23 cellular contexts compared by ENCODE assay signal in genomic region chr16:83862661-83863060, GRCh38. TPM values are rescaled to one million over a fixed set of nuclear protein-coding genes. Genes with fewer than 3 reads are reported as not detected.
DNase-seq lines count a peak whose midpoint lies in the region; ATAC-seq, FAIRE-seq and TF ChIP-seq lines count a peak whose summit lies in the region.
"Had no signal": no experiment of that assay in that cellular context is flagged by ENCODE, and none has a peak within 500 bp of the region (broad histone marks: within the 10 kb centered on the region; RNA-seq: fewer than 3 reads in every experiment).

No MANE protein-coding gene starts in this region.

- no peak overlapping the region for H3K14ac ChIP-seq in IMR-90 (replicated peaks; ENCODE audit: low read depth, low read length)

- H2AK5ac ChIP-seq in IMR-90 (ENCODE audit: low read depth, low read length), result no peak overlapping the region

- dilution Hi-C loops in IMR-90 (cut with HindIII; ENCODE audit: low sequenced_read_pairs, unreplicated experiment), result no loop called here

- no peaks in the 10 kb centered on the region for H3K79me1 ChIP-seq in IMR-90 (ENCODE audit: low read depth in 1 of 2, low read length in 2 of 2)

- intact Hi-C loops in IMR-90 (cut with micrococcal nuclease), result no loop called here

- no peak overlapping the region for H4K5ac ChIP-seq in IMR-90 (ENCODE audit: low read depth, low read length)

- no peak for TF ChIP-seq EP300 in A549 (IDR thresholded peaks at IDR 0.05)

- CTCF ChIA-PET in A549 (lab: Yijun Ruan, JAX), result interaction anchor here (1.0 to 1.6 kb wide), 3 partner anchors 23 to 37 kb away, joined by 4 read pairs; no protein-coding TSS in a partner anchor
- CTCF ChIA-PET in IMR-90 (lab: Yijun Ruan, JAX), result no interaction called here

- H3K9ac ChIP-seq in IMR-90 (ENCODE audit: low read depth, low read length) (no peak overlapping the region), endodermal cell (ENCODE audit: extremely low read depth, low read length, poor library complexity, severe bottlenecking) (no peak overlapping the region)
- H3K9ac ChIP-seq: BLaER1 treated with 17β-estradiol and CSF1 and Interleukin-3, amounts not matched to agents 10 nM and 100 nM had no signal

- POLR2A ChIA-PET in A549 (lab: Yijun Ruan, JAX) (no interaction called here), IMR-90 (lab: Charles Lee; ENCODE audit: unreplicated experiment) (no interaction called here)

- no peak overlapping the region for H4K8ac ChIP-seq in IMR-90 (ENCODE audit: low read depth in 2 of 2, low read length in 2 of 2)

- H3K9me3 ChIP-seq in A549 (peaks cover 7% of the 10 kb centered on the region; the same call in 1 of the 3 replicates), IMR-90 (ENCODE audit: control insufficient read depth, insufficient read depth, low read length) (no peaks in the 10 kb centered on the region), endodermal cell (ENCODE audit: control insufficient read depth, low read length) (peaks cover 21% of the 10 kb centered on the region)

- no peaks in the 10 kb centered on the region for H3K4me1 ChIP-seq in A549
- H3K4me1 ChIP-seq in IMR-90 (ENCODE audit: control insufficient read depth, insufficient read depth, low read length), result no peaks in the 10 kb centered on the region
- no peaks in the 10 kb centered on the region for H3K4me1 ChIP-seq in endodermal cell (ENCODE audit: control insufficient read depth, insufficient read depth, low read length)
- H3K4me1 ChIP-seq: Caco-2 had no signal

- FAIRE-seq in A549 (lab: Jason Lieb, UNC) (no peak), bronchial epithelial cell (lab: Jason Lieb, UNC) (peak; percentile 13)
- FAIRE-seq: A204.1, D721Med, G401.6, GM12891, GM19239 had no signal

- H3K4me3 Mint-ChIP-seq in endodermal cell, result no peak overlapping the region
- H3K4me3 Mint-ChIP-seq: B cell; CD4-positive, alpha-beta T cell; CD8-positive, alpha-beta T cell had no signal

- H2AFZ ChIP-seq in IMR-90 (replicated peaks; ENCODE audit: low read length, poor library complexity), result no peak overlapping the region

- H2BK15ac ChIP-seq in IMR-90 (ENCODE audit: low read depth, low read length), result no peak overlapping the region

- H3K36me3 ChIP-seq in IMR-90 (ENCODE audit: control insufficient read depth, insufficient read depth, low read length) (no peaks in the 10 kb centered on the region), bronchial epithelial cell (ENCODE audit: control insufficient read depth, insufficient read depth, low read length) (no peaks in the 10 kb centered on the region), endodermal cell (ENCODE audit: control insufficient read depth, insufficient read depth, low read length) (no peaks in the 10 kb centered on the region)
- H3K36me3 ChIP-seq: BLaER1 treated with 17β-estradiol and CSF1 and Interleukin-3, amounts not matched to agents 10 nM and 100 nM had no signal

- TF ChIP-seq POLR2A in A549 (IDR thresholded peaks at IDR 0.05; ENCODE audit: low read length), result no peak
- TF ChIP-seq POLR2A in IMR-90 (IDR thresholded peaks at IDR 0.05; ENCODE audit: low read depth, low read length), result no peak

- no peak for TF ChIP-seq CTCF in A549 (IDR thresholded peaks at IDR 0.05)
- no peak for TF ChIP-seq CTCF in IMR-90 (conservative IDR thresholded peaks at IDR 0.05; ENCODE audit: low read depth, low read length)
- TF ChIP-seq CTCF in bronchial epithelial cell (IDR thresholded peaks at IDR 0.05; ENCODE audit: insufficient read depth, low read length, severe bottlenecking), result no peak
- no peak for TF ChIP-seq CTCF in endodermal cell (conservative IDR thresholded peaks at IDR 0.05)

- H3K36me3 Mint-ChIP-seq in endodermal cell (ENCODE audit: low read depth), result peaks cover 6% of the 10 kb centered on the region
- H3K36me3 Mint-ChIP-seq: CD8-positive, alpha-beta T cell had no signal

- no peak overlapping the region for H3K56ac ChIP-seq in IMR-90 (ENCODE audit: extremely low read depth, insufficient read depth, low read length)

- H3K27me3 ChIP-seq in IMR-90 (ENCODE audit: control insufficient read depth, insufficient read depth, low read length), result peaks cover 15% of the 10 kb centered on the region
- H3K27me3 ChIP-seq in bronchial epithelial cell (ENCODE audit: control insufficient read depth, insufficient read depth, low read length), result no peaks in the 10 kb centered on the region
- H3K27me3 ChIP-seq in endodermal cell (ENCODE audit: control insufficient read depth, insufficient read depth, low read length, poor library complexity, severe bottlenecking), result no peaks in the 10 kb centered on the region
- H3K27me3 ChIP-seq: BLaER1 treated with 17β-estradiol and CSF1 and Interleukin-3, amounts not matched to agents 10 nM and 100 nM had no signal

- H4K91ac ChIP-seq in IMR-90 (ENCODE audit: insufficient read depth, low read depth, low read length), result no peak overlapping the region

- H3K27ac ChIP-seq in A549 (no peak overlapping the region), IMR-90 (ENCODE audit: insufficient read depth, low read length) (no peak overlapping the region), endodermal cell (ENCODE audit: low read depth, low read length) (no peak overlapping the region)
- H3K27ac ChIP-seq: BLaER1 treated with 17β-estradiol and CSF1 and Interleukin-3, amounts not matched to agents 10 nM and 100 nM; C4-2B had no signal

- DNase-seq in A549 (ENCODE audit: low read depth in 1 of 2, low spot score in 1 of 2) (no peak), IMR-90 (no peak), bronchial epithelial cell (ENCODE audit: low read depth) (no peak), endodermal cell (no peak), globus pallidus (ENCODE audit: low spot score) (no peak)
- DNase-seq: 8988T; AML-193; Caco-2; Calu3; CD4-positive, alpha-beta T cell; CD8-positive, alpha-beta T cell; DMS79 treated with DMSO at 0.1 percent for 48 hours; GF-D8 had no signal

- no peak overlapping the region for H3K4ac ChIP-seq in IMR-90 (ENCODE audit: low read depth, low read length)

- H2AK9ac ChIP-seq in IMR-90 (replicated peaks; ENCODE audit: low read depth, low read length, poor library complexity), result no peak overlapping the region

- no peak overlapping the region for H2BK5ac ChIP-seq in IMR-90 (ENCODE audit: low read depth, low read length, poor library complexity, severe bottlenecking)

- no peaks in the 10 kb centered on the region for H3K9me1 ChIP-seq in IMR-90 (ENCODE audit: insufficient read depth, low read length)

- H3K4me2 ChIP-seq in A549, result no peak overlapping the region
- no peak overlapping the region for H3K4me2 ChIP-seq in IMR-90 (ENCODE audit: low read depth, low read length)
- H3K4me2 ChIP-seq: BLaER1 treated with 17β-estradiol and CSF1 and Interleukin-3, amounts not matched to agents 10 nM and 100 nM had no signal

- peaks cover 22% of the 10 kb centered on the region for H3K9me3 Mint-ChIP-seq in endodermal cell
- H3K9me3 Mint-ChIP-seq: CD4-positive, alpha-beta T cell had no signal

- no peaks in the 10 kb centered on the region for H3K27me3 Mint-ChIP-seq in endodermal cell (ENCODE audit: insufficient read depth)

- H3K23ac ChIP-seq in IMR-90 (ENCODE audit: low read depth, low read length), result no peak overlapping the region

- H3K4me3 ChIP-seq in A549 (no peak overlapping the region), IMR-90 (ENCODE audit: insufficient read depth, low read depth, low read length) (no peak overlapping the region), bronchial epithelial cell (ENCODE audit: low read depth, low read length) (no peak overlapping the region), endodermal cell (ENCODE audit: low read length) (peak overlapping the region; percentile 57)
- H3K4me3 ChIP-seq: BLaER1 treated with 17β-estradiol and CSF1 and Interleukin-3, amounts not matched to agents 10 nM and 100 nM had no signal

- H3K4me1 Mint-ChIP-seq in endodermal cell, result peaks cover 16% of the 10 kb centered on the region

- no peak overlapping the region for H3K18ac ChIP-seq in IMR-90 (ENCODE audit: low read depth, low read length)

- 37% methylated on average over 7 of the region's 7 CpGs for WGBS in A549 (ENCODE audit: missing lambda C conversion rate)
- WGBS in IMR-90 (ENCODE audit: extremely low coverage in 2 of 2, insufficient read length in 1 of 2), 2 experiments, result no CpG with 5 or more reads among the region's 7 CpGs
- 92 to 98% methylated on average over 7 of the region's 7 CpGs for WGBS in endodermal cell (ENCODE audit: insufficient coverage in 1 of 2, insufficient read length in 1 of 2), 2 experiments

- ATAC-seq in A549 (no peak), IMR-90 (ENCODE audit: low read depth) (no peak), GM19463 (IDR thresholded peaks at IDR 0.05; ENCODE audit: unreplicated experiment) (no peak), HG02763 (IDR thresholded peaks at IDR 0.05; ENCODE audit: unreplicated experiment) (no peak)
- ATAC-seq: CD8-positive, alpha-beta T cell had no signal

- no peak overlapping the region for H2BK120ac ChIP-seq in IMR-90 (ENCODE audit: low read depth, low read length)

- H3K27ac Mint-ChIP-seq in endodermal cell, result no peak overlapping the region
- H3K27ac Mint-ChIP-seq: B cell; CD4-positive, alpha-beta T cell; CD8-positive, alpha-beta T cell had no signal

- no peaks in the 10 kb centered on the region for H4K20me1 ChIP-seq in IMR-90 (ENCODE audit: insufficient read depth, low read length)
- H4K20me1 ChIP-seq: BLaER1 treated with 17β-estradiol and CSF1 and Interleukin-3, amounts not matched to agents 10 nM and 100 nM had no signal

- no TSS peak for BruUV-seq in IMR-90 (replicated peaks; lab: Mats Ljungman, UMichigan)

- TF ChIP-seq RAD21 in A549 (conservative IDR thresholded peaks at IDR 0.05 in 1 of 2, IDR thresholded peaks at IDR 0.05 in 1 of 2) (no peak), IMR-90 (IDR thresholded peaks at IDR 0.05; ENCODE audit: low read length) (no peak)

- in situ Hi-C loops in IMR-90 (cut with MboI; ENCODE audit: low sequenced_read_pairs), result loop anchor here (25.0 kb wide), 1 partner anchor 1600 kb away; no protein-coding TSS in a partner anchor

- H2BK20ac ChIP-seq in IMR-90 (ENCODE audit: low read depth, low read length), result no peak overlapping the region

RNA-seq across cellular contexts. Expression of gene MLYCD, which starts 36.3 kb away (rescaled TPM):
- polyA plus RNA-seq in A549 (2011; rRNA removed) (1.7 and 2.1 TPM in 2 replicates), A549 (2017; fragmentation: RNase III; extraction: RNeasy Plus Mini Kit Qiagen cat#74134 plus additional on column Dnase treatment) (1.1 to 1.4 TPM (median 1.3 TPM) in 3 replicates), IMR-90 (2012; rRNA removed) (1.9 TPM in 2 replicates)
- 1.2 and 1.5 TPM in 2 replicates for polyA plus RNA-seq in A549 (2012; cell fraction: cytosol; rRNA removed)
- polyA plus RNA-seq in A549 (2012; cell fraction: nucleus; rRNA removed), result 3.3 and 3.7 TPM in 2 replicates
- polyA minus RNA-seq in A549 (2011; rRNA and poly(A)+ RNA removed), result 6.7 and 7.5 TPM in 2 replicates
- total RNA-seq in IMR-90 (2012; rRNA removed) (1.9 and 2.7 TPM in 2 replicates), bronchial epithelial cell (2.4 and 2.6 TPM in 2 replicates), endodermal cell (10 to 100 TPM; 11.1 to 19.0 TPM)
- polyA plus RNA-seq in IMR-90 (2012; cell fraction: cytosol; rRNA removed), result 1.3 and 1.5 TPM in 2 replicates
- polyA plus RNA-seq in IMR-90 (2012; cell fraction: nucleus; rRNA removed; ENCODE audit: low replicate concordance), result 4.7 and 4.8 TPM in 2 replicates
- 3.6 TPM for polyA plus RNA-seq in endodermal cell (2013, experiment 1 of 2)
- polyA plus RNA-seq in endodermal cell (2013, experiment 2 of 2), result 3.4 TPM

RNA-seq across cellular contexts. Expression of gene HSBP1, which starts 54.9 kb away (rescaled TPM):
- polyA plus RNA-seq in A549 (2011; rRNA removed) (236 and 280 TPM in 2 replicates), A549 (2017; fragmentation: RNase III; extraction: RNeasy Plus Mini Kit Qiagen cat#74134 plus additional on column Dnase treatment) (185 to 206 TPM (median 190 TPM) in 3 replicates), IMR-90 (2012; rRNA removed) (65.2 and 125 TPM in 2 replicates)
- 147 and 175 TPM in 2 replicates for polyA plus RNA-seq in A549 (2012; cell fraction: cytosol; rRNA removed)
- 16.4 and 29.1 TPM in 2 replicates for polyA plus RNA-seq in A549 (2012; cell fraction: nucleus; rRNA removed)
- 43.5 and 58.5 TPM in 2 replicates for polyA minus RNA-seq in A549 (2011; rRNA and poly(A)+ RNA removed)
- total RNA-seq in IMR-90 (2012; rRNA removed) (8.8 and 20.6 TPM in 2 replicates), bronchial epithelial cell (20.0 and 152 TPM in 2 replicates), endodermal cell (100 to 1,000 TPM; 229 to 239 TPM)
- polyA plus RNA-seq in IMR-90 (2012; cell fraction: cytosol; rRNA removed), result 4.9 and 5.5 TPM in 2 replicates
- 5.2 and 22.2 TPM in 2 replicates for polyA plus RNA-seq in IMR-90 (2012; cell fraction: nucleus; rRNA removed; ENCODE audit: low replicate concordance)
- 229 TPM for polyA plus RNA-seq in endodermal cell (2013, experiment 1 of 2)
- polyA plus RNA-seq in endodermal cell (2013, experiment 2 of 2), result 209 TPM
